Comparison of ENCODE assay signal across 1 cellular context in the genomic region with DNA sequence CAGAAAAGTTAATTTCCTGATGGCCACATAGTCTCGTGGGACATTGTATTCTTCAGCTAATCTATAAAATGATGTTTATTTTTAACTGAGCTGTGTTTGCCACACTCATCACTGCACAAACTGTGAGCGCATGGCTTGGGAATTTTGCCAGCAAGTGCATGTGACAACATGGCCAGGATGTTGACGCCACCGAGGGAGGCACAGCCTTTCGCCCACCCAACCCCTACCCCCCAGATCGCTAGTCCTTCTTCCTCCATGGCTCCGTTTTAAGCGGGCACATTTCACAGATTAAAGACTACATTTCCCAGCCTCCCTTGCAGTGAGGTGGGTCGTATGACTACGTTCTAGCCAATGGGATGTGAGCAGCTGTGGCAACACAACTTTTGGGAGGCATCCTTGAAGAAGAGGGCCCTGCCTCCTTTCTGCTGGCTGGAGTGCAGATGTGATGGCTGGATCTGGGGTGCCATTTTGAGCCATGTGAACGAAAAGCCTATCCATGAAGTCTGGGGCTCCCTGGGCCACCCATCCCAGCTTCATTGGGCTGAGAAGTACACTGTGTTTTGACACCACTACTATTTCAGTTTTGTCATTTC.
TF ChIP-seq lines count a peak whose summit lies in the region.

No MANE protein-coding gene starts in this region.

TF ChIP-seq in WTC11, 78 proteins besides CTCF, POLR2A, EP300 and RAD21 (continued from another document):
- TF ChIP-seq, protein P1, sequence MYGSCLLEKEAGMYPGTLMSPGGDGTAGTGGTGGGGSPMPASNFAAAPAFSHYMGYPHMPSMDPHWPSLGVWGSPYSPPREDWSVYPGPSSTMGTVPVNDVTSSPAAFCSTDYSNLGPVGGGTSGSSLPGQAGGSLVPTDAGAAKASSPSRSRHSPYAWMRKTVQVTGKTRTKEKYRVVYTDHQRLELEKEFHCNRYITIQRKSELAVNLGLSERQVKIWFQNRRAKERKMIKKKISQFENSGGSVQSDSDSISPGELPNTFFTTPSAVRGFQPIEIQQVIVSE (CRISPR knock-in tag; IDR thresholded peaks at IDR 0.05; ENCODE audit: borderline replicate concordance): no peak
- TF ChIP-seq, protein P2, sequence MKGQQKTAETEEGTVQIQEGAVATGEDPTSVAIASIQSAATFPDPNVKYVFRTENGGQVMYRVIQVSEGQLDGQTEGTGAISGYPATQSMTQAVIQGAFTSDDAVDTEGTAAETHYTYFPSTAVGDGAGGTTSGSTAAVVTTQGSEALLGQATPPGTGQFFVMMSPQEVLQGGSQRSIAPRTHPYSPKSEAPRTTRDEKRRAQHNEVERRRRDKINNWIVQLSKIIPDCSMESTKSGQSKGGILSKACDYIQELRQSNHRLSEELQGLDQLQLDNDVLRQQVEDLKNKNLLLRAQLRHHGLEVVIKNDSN (CRISPR knock-in tag; IDR thresholded peaks at IDR 0.05): peak; percentile 86
- TF ChIP-seq, protein P3, sequence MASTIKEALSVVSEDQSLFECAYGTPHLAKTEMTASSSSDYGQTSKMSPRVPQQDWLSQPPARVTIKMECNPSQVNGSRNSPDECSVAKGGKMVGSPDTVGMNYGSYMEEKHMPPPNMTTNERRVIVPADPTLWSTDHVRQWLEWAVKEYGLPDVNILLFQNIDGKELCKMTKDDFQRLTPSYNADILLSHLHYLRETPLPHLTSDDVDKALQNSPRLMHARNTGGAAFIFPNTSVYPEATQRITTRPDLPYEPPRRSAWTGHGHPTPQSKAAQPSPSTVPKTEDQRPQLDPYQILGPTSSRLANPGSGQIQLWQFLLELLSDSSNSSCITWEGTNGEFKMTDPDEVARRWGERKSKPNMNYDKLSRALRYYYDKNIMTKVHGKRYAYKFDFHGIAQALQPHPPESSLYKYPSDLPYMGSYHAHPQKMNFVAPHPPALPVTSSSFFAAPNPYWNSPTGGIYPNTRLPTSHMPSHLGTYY (CRISPR knock-in tag; IDR thresholded peaks at IDR 0.05): 0 out of 2 replicates have a peak, but pooled peaks have one; percentile 21
- TF ChIP-seq, protein P4, sequence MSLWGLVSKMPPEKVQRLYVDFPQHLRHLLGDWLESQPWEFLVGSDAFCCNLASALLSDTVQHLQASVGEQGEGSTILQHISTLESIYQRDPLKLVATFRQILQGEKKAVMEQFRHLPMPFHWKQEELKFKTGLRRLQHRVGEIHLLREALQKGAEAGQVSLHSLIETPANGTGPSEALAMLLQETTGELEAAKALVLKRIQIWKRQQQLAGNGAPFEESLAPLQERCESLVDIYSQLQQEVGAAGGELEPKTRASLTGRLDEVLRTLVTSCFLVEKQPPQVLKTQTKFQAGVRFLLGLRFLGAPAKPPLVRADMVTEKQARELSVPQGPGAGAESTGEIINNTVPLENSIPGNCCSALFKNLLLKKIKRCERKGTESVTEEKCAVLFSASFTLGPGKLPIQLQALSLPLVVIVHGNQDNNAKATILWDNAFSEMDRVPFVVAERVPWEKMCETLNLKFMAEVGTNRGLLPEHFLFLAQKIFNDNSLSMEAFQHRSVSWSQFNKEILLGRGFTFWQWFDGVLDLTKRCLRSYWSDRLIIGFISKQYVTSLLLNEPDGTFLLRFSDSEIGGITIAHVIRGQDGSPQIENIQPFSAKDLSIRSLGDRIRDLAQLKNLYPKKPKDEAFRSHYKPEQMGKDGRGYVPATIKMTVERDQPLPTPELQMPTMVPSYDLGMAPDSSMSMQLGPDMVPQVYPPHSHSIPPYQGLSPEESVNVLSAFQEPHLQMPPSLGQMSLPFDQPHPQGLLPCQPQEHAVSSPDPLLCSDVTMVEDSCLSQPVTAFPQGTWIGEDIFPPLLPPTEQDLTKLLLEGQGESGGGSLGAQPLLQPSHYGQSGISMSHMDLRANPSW (CRISPR knock-in tag; conservative IDR thresholded peaks at IDR 0.05; ENCODE audit: low read depth): no peak
- TF ChIP-seq ZNF416 (CRISPR knock-in tag; IDR thresholded peaks at IDR 0.05): no peak
- no peak for TF ChIP-seq SOX15 (CRISPR knock-in tag; IDR thresholded peaks at IDR 0.05)
- TF ChIP-seq, protein P5, sequence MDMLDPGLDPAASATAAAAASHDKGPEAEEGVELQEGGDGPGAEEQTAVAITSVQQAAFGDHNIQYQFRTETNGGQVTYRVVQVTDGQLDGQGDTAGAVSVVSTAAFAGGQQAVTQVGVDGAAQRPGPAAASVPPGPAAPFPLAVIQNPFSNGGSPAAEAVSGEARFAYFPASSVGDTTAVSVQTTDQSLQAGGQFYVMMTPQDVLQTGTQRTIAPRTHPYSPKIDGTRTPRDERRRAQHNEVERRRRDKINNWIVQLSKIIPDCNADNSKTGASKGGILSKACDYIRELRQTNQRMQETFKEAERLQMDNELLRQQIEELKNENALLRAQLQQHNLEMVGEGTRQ (CRISPR knock-in tag; IDR thresholded peaks at IDR 0.05): peak; percentile 87
- peak; percentile 35; the same call in 1 of the 2 replicates for TF ChIP-seq SP1 (CRISPR knock-in tag; conservative IDR thresholded peaks at IDR 0.05)
- TF ChIP-seq, protein P6, sequence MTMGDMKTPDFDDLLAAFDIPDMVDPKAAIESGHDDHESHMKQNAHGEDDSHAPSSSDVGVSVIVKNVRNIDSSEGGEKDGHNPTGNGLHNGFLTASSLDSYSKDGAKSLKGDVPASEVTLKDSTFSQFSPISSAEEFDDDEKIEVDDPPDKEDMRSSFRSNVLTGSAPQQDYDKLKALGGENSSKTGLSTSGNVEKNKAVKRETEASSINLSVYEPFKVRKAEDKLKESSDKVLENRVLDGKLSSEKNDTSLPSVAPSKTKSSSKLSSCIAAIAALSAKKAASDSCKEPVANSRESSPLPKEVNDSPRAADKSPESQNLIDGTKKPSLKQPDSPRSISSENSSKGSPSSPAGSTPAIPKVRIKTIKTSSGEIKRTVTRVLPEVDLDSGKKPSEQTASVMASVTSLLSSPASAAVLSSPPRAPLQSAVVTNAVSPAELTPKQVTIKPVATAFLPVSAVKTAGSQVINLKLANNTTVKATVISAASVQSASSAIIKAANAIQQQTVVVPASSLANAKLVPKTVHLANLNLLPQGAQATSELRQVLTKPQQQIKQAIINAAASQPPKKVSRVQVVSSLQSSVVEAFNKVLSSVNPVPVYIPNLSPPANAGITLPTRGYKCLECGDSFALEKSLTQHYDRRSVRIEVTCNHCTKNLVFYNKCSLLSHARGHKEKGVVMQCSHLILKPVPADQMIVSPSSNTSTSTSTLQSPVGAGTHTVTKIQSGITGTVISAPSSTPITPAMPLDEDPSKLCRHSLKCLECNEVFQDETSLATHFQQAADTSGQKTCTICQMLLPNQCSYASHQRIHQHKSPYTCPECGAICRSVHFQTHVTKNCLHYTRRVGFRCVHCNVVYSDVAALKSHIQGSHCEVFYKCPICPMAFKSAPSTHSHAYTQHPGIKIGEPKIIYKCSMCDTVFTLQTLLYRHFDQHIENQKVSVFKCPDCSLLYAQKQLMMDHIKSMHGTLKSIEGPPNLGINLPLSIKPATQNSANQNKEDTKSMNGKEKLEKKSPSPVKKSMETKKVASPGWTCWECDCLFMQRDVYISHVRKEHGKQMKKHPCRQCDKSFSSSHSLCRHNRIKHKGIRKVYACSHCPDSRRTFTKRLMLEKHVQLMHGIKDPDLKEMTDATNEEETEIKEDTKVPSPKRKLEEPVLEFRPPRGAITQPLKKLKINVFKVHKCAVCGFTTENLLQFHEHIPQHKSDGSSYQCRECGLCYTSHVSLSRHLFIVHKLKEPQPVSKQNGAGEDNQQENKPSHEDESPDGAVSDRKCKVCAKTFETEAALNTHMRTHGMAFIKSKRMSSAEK (CRISPR knock-in tag; IDR thresholded peaks at IDR 0.05; ENCODE audit: borderline replicate concordance): 0 out of 2 replicates have a peak, but pooled peaks have one; percentile 14
- TF ChIP-seq ZNF671 (CRISPR knock-in tag; IDR thresholded peaks at IDR 0.05): 0 out of 2 replicates have a peak, but pooled peaks have one; percentile 46
- TF ChIP-seq ZNF232 (CRISPR knock-in tag; IDR thresholded peaks at IDR 0.05): no peak
- TF ChIP-seq, protein P7, sequence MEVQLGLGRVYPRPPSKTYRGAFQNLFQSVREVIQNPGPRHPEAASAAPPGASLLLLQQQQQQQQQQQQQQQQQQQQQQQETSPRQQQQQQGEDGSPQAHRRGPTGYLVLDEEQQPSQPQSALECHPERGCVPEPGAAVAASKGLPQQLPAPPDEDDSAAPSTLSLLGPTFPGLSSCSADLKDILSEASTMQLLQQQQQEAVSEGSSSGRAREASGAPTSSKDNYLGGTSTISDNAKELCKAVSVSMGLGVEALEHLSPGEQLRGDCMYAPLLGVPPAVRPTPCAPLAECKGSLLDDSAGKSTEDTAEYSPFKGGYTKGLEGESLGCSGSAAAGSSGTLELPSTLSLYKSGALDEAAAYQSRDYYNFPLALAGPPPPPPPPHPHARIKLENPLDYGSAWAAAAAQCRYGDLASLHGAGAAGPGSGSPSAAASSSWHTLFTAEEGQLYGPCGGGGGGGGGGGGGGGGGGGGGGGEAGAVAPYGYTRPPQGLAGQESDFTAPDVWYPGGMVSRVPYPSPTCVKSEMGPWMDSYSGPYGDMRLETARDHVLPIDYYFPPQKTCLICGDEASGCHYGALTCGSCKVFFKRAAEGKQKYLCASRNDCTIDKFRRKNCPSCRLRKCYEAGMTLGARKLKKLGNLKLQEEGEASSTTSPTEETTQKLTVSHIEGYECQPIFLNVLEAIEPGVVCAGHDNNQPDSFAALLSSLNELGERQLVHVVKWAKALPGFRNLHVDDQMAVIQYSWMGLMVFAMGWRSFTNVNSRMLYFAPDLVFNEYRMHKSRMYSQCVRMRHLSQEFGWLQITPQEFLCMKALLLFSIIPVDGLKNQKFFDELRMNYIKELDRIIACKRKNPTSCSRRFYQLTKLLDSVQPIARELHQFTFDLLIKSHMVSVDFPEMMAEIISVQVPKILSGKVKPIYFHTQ (CRISPR knock-in tag; IDR thresholded peaks at IDR 0.05): 0 out of 2 replicates have a peak, but pooled peaks have one; percentile 49
